Comparison of ENCODE assay signal across 15 cellular contexts in genomic region chr15:70703483-70703882, GRCh38. TPM values are rescaled to one million over a fixed set of nuclear protein-coding genes. Genes with fewer than 3 reads are reported as not detected.
DNase-seq lines count a peak whose midpoint lies in the region; ATAC-seq, FAIRE-seq and TF ChIP-seq lines count a peak whose summit lies in the region.
"Had no signal": no experiment of that assay in that cellular context is flagged by ENCODE, and none has a peak within 500 bp of the region (broad histone marks: within the 10 kb centered on the region; RNA-seq: fewer than 3 reads in every experiment).

No MANE protein-coding gene starts in this region.

- H2BK120ac ChIP-seq in H9 (ENCODE audit: low read depth, low read length, poor library complexity, severe bottlenecking), result no peak overlapping the region

- H3K9me3 Mint-ChIP-seq in H9 (no peaks in the 10 kb centered on the region), brain (peaks cover 0 to 5% (median 0%) of the 10 kb centered on the region in 5 experiments)
- H3K9me3 Mint-ChIP-seq: activated naive CD8-positive, alpha-beta T cell treated with anti-CD3 and anti-CD28 coated beads, Interleukin-2, amount 10 ng/mL, durations not matched to agents 7 days and 5 days had no signal

- H4K20me1 ChIP-seq in H9 (ENCODE audit: control insufficient read depth, insufficient read depth, insufficient read length), result no peaks in the 10 kb centered on the region
- H4K20me1 ChIP-seq in smooth muscle cell (ENCODE audit: low read depth), result peaks cover 11% of the 10 kb centered on the region

- H4K91ac ChIP-seq in H9 (ENCODE audit: insufficient read length, low read depth, low read length), result no peak overlapping the region

- H3K56ac ChIP-seq in H9 (ENCODE audit: insufficient read length, low read depth, low read length), result no peak overlapping the region

- peak overlapping the region; percentile 5 to 56 (median 45); a peak in 4 of 7 replicates for H3K27ac Mint-ChIP-seq in H9
- H3K27ac Mint-ChIP-seq in brain, result peak overlapping the region; percentile 25 to 97 (median 41)
- H3K27ac Mint-ChIP-seq: activated naive CD8-positive, alpha-beta T cell treated with anti-CD3 and anti-CD28 coated beads, Interleukin-2, amount 10 ng/mL, durations not matched to agents 7 days and 5 days had no signal

- no CpG with 5 or more reads among the region's 5 CpGs for WGBS in H9 (ENCODE audit: extremely low coverage, insufficient read length, low lambda C conversion rate)
- 55% methylated on average over 5 of the region's 5 CpGs for WGBS in smooth muscle cell (ENCODE audit: low lambda C conversion rate)

- H3K9me3 ChIP-seq in H9 (ENCODE audit: control insufficient read depth, low read depth, low read length) (no peaks in the 10 kb centered on the region), kidney (ENCODE audit: control insufficient read depth in 1 of 2, low read length in 2 of 2) (no peaks in the 10 kb centered on the region), smooth muscle cell (replicated peaks; ENCODE audit: low read depth) (no peaks in the 10 kb centered on the region)

- FAIRE-seq in kidney (lab: Jason Lieb, UNC) (no peak), GM12891 (lab: Jason Lieb, UNC) (no peak)
- FAIRE-seq: H1 had no signal

- DNase-seq in H9 (no peak), kidney (no peak), smooth muscle cell (lab: John Stamatoyannopoulos, UW; ENCODE audit: unreplicated experiment) (no peak), GM12891 (ENCODE audit: insufficient read length, low spot score) (no peak), NCI-H1694 (lab: John Stamatoyannopoulos, UW) (no peak), iPS-NIHi11 (ENCODE audit: low spot score) (no peak)
- DNase-seq: activated CD4-positive, alpha-beta T cell treated with anti-CD3 and anti-CD28 coated beads, Interleukin-2, amount 50 U/mL, for 4 hours; activated naive CD8-positive, alpha-beta T cell treated with anti-CD3 and anti-CD28 coated beads, Interleukin-2, amount 10 ng/mL, durations not matched to agents 7 days and 5 days; COR-L47; NCI-H2081; stimulated activated CD4-positive, alpha-beta T cell treated with anti-CD3 and anti-CD28 coated beads, Interleukin-4, amount 100 ng/mL, for 24 hours had no signal

- intact Hi-C loops in kidney (cut with DNase I), result no loop called here

- no peak overlapping the region for H3K9ac ChIP-seq in H9 (ENCODE audit: extremely low read depth, insufficient read length, low read length)
- H3K9ac ChIP-seq in kidney (ENCODE audit: low read length in 2 of 2), result no peak overlapping the region
- peak overlapping the region; percentile 86 for H3K9ac ChIP-seq in smooth muscle cell (ENCODE audit: low read depth)

- no peak overlapping the region for H3K18ac ChIP-seq in H9 (ENCODE audit: insufficient read length, low read depth, low read length)

- no peak for TF ChIP-seq POLR2A in GM12891 (IDR thresholded peaks at IDR 0.05; ENCODE audit: low read depth, low read length)

- no peak overlapping the region for H3K23ac ChIP-seq in H9 (ENCODE audit: insufficient read length, low read depth, low read length)

- H3K4me1 Mint-ChIP-seq in H9, result peaks cover 54% of the 10 kb centered on the region in 2 experiments
- H3K4me1 Mint-ChIP-seq in brain, result peaks cover 54% of the 10 kb centered on the region
- H3K4me1 Mint-ChIP-seq: activated naive CD8-positive, alpha-beta T cell treated with anti-CD3 and anti-CD28 coated beads, Interleukin-2, amount 10 ng/mL, durations not matched to agents 7 days and 5 days had no signal

- no peak overlapping the region for H2AFZ ChIP-seq in H9 (ENCODE audit: low read length)
- no peak overlapping the region for H2AFZ ChIP-seq in smooth muscle cell (ENCODE audit: low read depth)

- H3K4me2 ChIP-seq in H9 (ENCODE audit: insufficient read depth, insufficient read length, low read length) (no peak overlapping the region), smooth muscle cell (peak overlapping the region; percentile 81)

- H3T11ph ChIP-seq in H9 (ENCODE audit: low read length), result no peak overlapping the region

- H2BK12ac ChIP-seq in H9 (ENCODE audit: insufficient read length, low read depth, low read length), result no peak overlapping the region

- no peaks in the 10 kb centered on the region for H3K36me3 ChIP-seq in kidney (ENCODE audit: control insufficient read depth in 1 of 2, insufficient read depth in 2 of 2, low read length in 2 of 2)
- no peaks in the 10 kb centered on the region for H3K36me3 ChIP-seq in smooth muscle cell (ENCODE audit: low read depth)

- H3K36me3 Mint-ChIP-seq in H9 (ENCODE audit: insufficient read depth in 1 of 3, low read depth in 3 of 3), result 0 out of 7 replicates have a peak, but pooled peaks cover 0 to 1% (median 0%) of the 10 kb centered on the region in 3 experiments
- peaks cover 4% of the 10 kb centered on the region for H3K36me3 Mint-ChIP-seq in brain
- H3K36me3 Mint-ChIP-seq: activated naive CD8-positive, alpha-beta T cell treated with anti-CD3 and anti-CD28 coated beads, Interleukin-2, amount 10 ng/mL, durations not matched to agents 7 days and 5 days had no signal

- no peak overlapping the region for H3K14ac ChIP-seq in H9 (ENCODE audit: insufficient read depth, low read length)

- H3K79me2 ChIP-seq in H9 (ENCODE audit: insufficient read depth, low read length), result no peaks in the 10 kb centered on the region
- peaks cover 90% of the 10 kb centered on the region for H3K79me2 ChIP-seq in smooth muscle cell (ENCODE audit: low read depth)

- H3K27me3 ChIP-seq in H9 (ENCODE audit: insufficient read depth, low read length) (no peaks in the 10 kb centered on the region), smooth muscle cell (ENCODE audit: low read depth) (no peaks in the 10 kb centered on the region)

- no peak for ATAC-seq in GM18873 (IDR thresholded peaks at IDR 0.05; ENCODE audit: low FRiP score, unreplicated experiment)

- no peak overlapping the region for H2AK5ac ChIP-seq in H9 (ENCODE audit: insufficient read length, low read length)

- H4K8ac ChIP-seq in H9 (replicated peaks; ENCODE audit: insufficient read length, low read depth, low read length), result no peak overlapping the region

- no peak for TF ChIP-seq CTCF in H9 (conservative IDR thresholded peaks at IDR 0.05)
- no peak for TF ChIP-seq CTCF in brain (conservative IDR thresholded peaks at IDR 0.05)
- no peak for TF ChIP-seq CTCF in kidney (IDR thresholded peaks at IDR 0.05; ENCODE audit: borderline replicate concordance, extremely low read depth, insufficient read depth)
- no peak for TF ChIP-seq CTCF in smooth muscle cell (IDR thresholded peaks at IDR 0.05; ENCODE audit: borderline replicate concordance, insufficient read depth, poor library complexity, severe bottlenecking)

- H3K4me3 Mint-ChIP-seq in H9 (no peak overlapping the region), brain (peak overlapping the region in 1 of 5 experiments; percentile 37)
- H3K4me3 Mint-ChIP-seq: activated naive CD8-positive, alpha-beta T cell treated with anti-CD3 and anti-CD28 coated beads, Interleukin-2, amount 10 ng/mL, durations not matched to agents 7 days and 5 days had no signal

- H4K5ac ChIP-seq in H9 (ENCODE audit: insufficient read length, low read depth, low read length), result no peak overlapping the region

- peaks cover 4% of the 10 kb centered on the region for H3K79me1 ChIP-seq in H9 (ENCODE audit: insufficient read depth, low read depth, low read length, poor library complexity, severe bottlenecking)

- H3K4me1 ChIP-seq in H9 (ENCODE audit: insufficient read depth, low read length) (peaks cover 2% of the 10 kb centered on the region; the same call in 1 of the 2 replicates), kidney (ENCODE audit: control insufficient read depth in 1 of 2, insufficient read depth in 1 of 2, low read depth in 1 of 2, low read length in 2 of 2) (peaks cover 11 to 36% of the 10 kb centered on the region in 2 donors), smooth muscle cell (ENCODE audit: low read depth) (peaks cover 57% of the 10 kb centered on the region)

- H3K27ac ChIP-seq in H9 (ENCODE audit: insufficient read length, low read depth, low read length), result no peak overlapping the region
- peak overlapping the region; percentile 59 to 84 for H3K27ac ChIP-seq in kidney (ENCODE audit: low read depth in 2 of 2, low read length in 2 of 2)
- peak overlapping the region; percentile 97 for H3K27ac ChIP-seq in smooth muscle cell (ENCODE audit: low read depth)
- H3K27ac ChIP-seq: HL-60 had no signal

- H2BK15ac ChIP-seq in H9 (ENCODE audit: low read depth, low read length), result no peak overlapping the region

- H3K4ac ChIP-seq in H9 (ENCODE audit: low read depth, low read length), result no peak overlapping the region

- no peaks in the 10 kb centered on the region for H3K27me3 Mint-ChIP-seq in H9 (ENCODE audit: low read depth)
- peaks cover 4% of the 10 kb centered on the region for H3K27me3 Mint-ChIP-seq in brain

- no peak overlapping the region for H2BK20ac ChIP-seq in H9 (ENCODE audit: low read depth, low read length, poor library complexity, severe bottlenecking)

- H3K4me3 ChIP-seq in kidney (ENCODE audit: low read length in 2 of 2), result no peak overlapping the region
- H3K4me3 ChIP-seq in smooth muscle cell, result peak overlapping the region; percentile 44

- no peak overlapping the region for H2BK5ac ChIP-seq in H9 (ENCODE audit: insufficient read length, low read length)

- peaks cover 15% of the 10 kb centered on the region for H3F3A ChIP-seq in smooth muscle cell (ENCODE audit: low read depth)

- no peaks in the 10 kb centered on the region for H3K23me2 ChIP-seq in H9 (ENCODE audit: insufficient read length, low read depth, low read length, poor library complexity, severe bottlenecking)

TF ChIP-seq in GM12891, 5 proteins besides CTCF, POLR2A, EP300 and RAD21:
- TF ChIP-seq TAF1 (IDR thresholded peaks at IDR 0.05; ENCODE audit: low read depth, low read length), result no peak

RNA-seq across cellular contexts. Expression of gene UACA, which starts 59.9 kb away (rescaled TPM):
- total RNA-seq in H9 (2021) (36.1 and 38.0 TPM in 2 replicates), kidney (92.7 TPM), smooth muscle cell (109 and 121 TPM in 2 replicates)
- polyA plus RNA-seq in brain (ENCODE audit: insufficient read depth, low read depth, low replicate concordance) (2.5 TPM), kidney (ENCODE audit: insufficient read depth, low read depth, low replicate concordance) (49.6 TPM), smooth muscle cell (147 and 153 TPM in 2 replicates)
- 0.44 TPM for polyA plus RNA-seq in GM12891 (2012; ENCODE audit: low read depth, missing spikeins)
